In genomic region chr1:62444701-62445100, GRCh38 we compare ENCODE assay signal across 15 cellular contexts. TPM values are rescaled to one million over a fixed set of nuclear protein-coding genes. Genes with fewer than 3 reads are reported as not detected.
DNase-seq lines count a peak whose midpoint lies in the region; ATAC-seq, FAIRE-seq and TF ChIP-seq lines count a peak whose summit lies in the region.
"Had no signal": no experiment of that assay in that cellular context is flagged by ENCODE, and none has a peak within 500 bp of the region (broad histone marks: within the 10 kb centered on the region; RNA-seq: fewer than 3 reads in every experiment).

No MANE protein-coding gene starts in this region.

- ATAC-seq in HepG2 (no peak), right lobe of liver (no peak), IMR-90 (ENCODE audit: low read depth) (no peak), upper lobe of left lung (ENCODE audit: low FRiP score in 2 of 2) (no peak)
- ATAC-seq in activated T-helper 17 cell treated with anti-CD3 and anti-CD28 coated beads, Interleukin-2, amount 50 U/mL, for 72 hours (replicated peaks) = no peak

- H4K8ac ChIP-seq in IMR-90 (ENCODE audit: low read depth in 2 of 2, low read length in 2 of 2) = no peak overlapping the region

- H3K36me3 ChIP-seq in HepG2 (replicated peaks in 1 of 2; ENCODE audit: control insufficient read depth in 1 of 2, insufficient read depth in 2 of 2, low read length in 2 of 2) = peaks cover 9 to 79% of the 10 kb centered on the region in 2 experiments
- peaks cover 0 to 46% (median 1%) of the 10 kb centered on the region in 4 donors for H3K36me3 ChIP-seq in right lobe of liver
- peaks cover 18% of the 10 kb centered on the region for H3K36me3 ChIP-seq in IMR-90 (ENCODE audit: control insufficient read depth, insufficient read depth, low read length)
- H3K36me3 ChIP-seq in upper lobe of left lung = peaks cover 19 to 78% (median 31%) of the 10 kb centered on the region in 4 donors

- no peak overlapping the region for H3K4me2 ChIP-seq in HepG2 (ENCODE audit: low read depth, low read length)
- no peak overlapping the region for H3K4me2 ChIP-seq in IMR-90 (ENCODE audit: low read depth, low read length)

- H2BK5ac ChIP-seq in IMR-90 (ENCODE audit: low read depth, low read length, poor library complexity, severe bottlenecking) = no peak overlapping the region

- in situ Hi-C loops in HepG2 (cut with HindIII; ENCODE audit: extremely low pct_ligation_motif_present, low pct_unique_long_range_greater_than_20kb) = no loop called here
- in situ Hi-C loops in IMR-90 (cut with MboI; ENCODE audit: low sequenced_read_pairs) = no loop called here

- no peak overlapping the region for H3K56ac ChIP-seq in IMR-90 (ENCODE audit: extremely low read depth, insufficient read depth, low read length)

- H3K79me1 ChIP-seq in IMR-90 (ENCODE audit: low read depth in 1 of 2, low read length in 2 of 2) = peaks cover 10 to 20% of the 10 kb centered on the region in 2 experiments

- H3K23ac ChIP-seq in IMR-90 (ENCODE audit: low read depth, low read length) = no peak overlapping the region

- H3K27me3 ChIP-seq in HepG2 (ENCODE audit: control insufficient read depth in 1 of 2, insufficient read depth in 2 of 2, low read length in 2 of 2) = no peaks in the 10 kb centered on the region
- H3K27me3 ChIP-seq in right lobe of liver = no peaks in the 10 kb centered on the region
- no peaks in the 10 kb centered on the region for H3K27me3 ChIP-seq in IMR-90 (ENCODE audit: control insufficient read depth, insufficient read depth, low read length)
- no peaks in the 10 kb centered on the region for H3K27me3 ChIP-seq in upper lobe of left lung
- H3K27me3 ChIP-seq: MG63, SJCRH30 had no signal

- H3K4me3 ChIP-seq in HepG2 (replicated peaks in 1 of 3; ENCODE audit: insufficient read depth in 1 of 3, low read depth in 2 of 3, low read length in 3 of 3) = no peak overlapping the region
- no peak overlapping the region for H3K4me3 ChIP-seq in right lobe of liver
- H3K4me3 ChIP-seq in IMR-90 (ENCODE audit: insufficient read depth, low read depth, low read length) = no peak overlapping the region
- no peak overlapping the region for H3K4me3 ChIP-seq in upper lobe of left lung
- H3K4me3 ChIP-seq: MG63, SJCRH30 had no signal

- H3K9me1 ChIP-seq in IMR-90 (ENCODE audit: insufficient read depth, low read length) = peaks cover 2% of the 10 kb centered on the region; the same call in 1 of the 2 replicates

- no peak overlapping the region for H3K27ac ChIP-seq in HepG2 (ENCODE audit: extremely low read length, insufficient read depth, low read length)
- H3K27ac ChIP-seq in right lobe of liver = no peak overlapping the region
- H3K27ac ChIP-seq in IMR-90 (ENCODE audit: insufficient read depth, low read length) = no peak overlapping the region
- no peak overlapping the region for H3K27ac ChIP-seq in upper lobe of left lung
- H3K27ac ChIP-seq: RWPE1, SJCRH30 had no signal

- no peak overlapping the region for H2AK5ac ChIP-seq in IMR-90 (ENCODE audit: low read depth, low read length)

- no peak overlapping the region for H3K18ac ChIP-seq in IMR-90 (ENCODE audit: low read depth, low read length)

- H3K14ac ChIP-seq in IMR-90 (replicated peaks; ENCODE audit: low read depth, low read length) = no peak overlapping the region

- no peak for DNase-seq in HepG2 (ENCODE audit: low spot score)
- DNase-seq in right lobe of liver = no peak
- no peak for DNase-seq in IMR-90
- DNase-seq in NAMALWA (ENCODE audit: low spot score) = no peak
- no peak for DNase-seq in upper lobe of left lung
- DNase-seq in central memory CD4-positive, alpha-beta T cell = no peak
- DNase-seq: EL, H9, MG63, NCI-H1417 treated with DMSO at 0.1 percent for 48 hours, NCI-H2029 treated with DMSO at 0.1 percent for 48 hours, NCI-H524, SJCRH30 had no signal

- CTCF ChIA-PET in HepG2 (lab: Yijun Ruan, JAX; ENCODE audit: low intra/inter-chr PET ratio, low total read pairs) (no interaction called here), IMR-90 (lab: Yijun Ruan, JAX) (no interaction called here)

- H3K4me3 Mint-ChIP-seq in activated T-helper 17 cell treated with anti-CD3 and anti-CD28 coated beads, Interleukin-2, amount 50 U/mL, for 72 hours = no peak overlapping the region
- H3K4me3 Mint-ChIP-seq: H9 had no signal

- H4K91ac ChIP-seq in IMR-90 (ENCODE audit: insufficient read depth, low read depth, low read length) = no peak overlapping the region

- TF ChIP-seq EP300 in HepG2 (IDR thresholded peaks at IDR 0.05; ENCODE audit: low read depth in 2 of 2, low read length in 2 of 2) (no peak), HepG2 (CRISPR knock-in tag; IDR thresholded peaks at IDR 0.05; ENCODE audit: borderline replicate concordance) (no peak), upper lobe of left lung (IDR thresholded peaks at IDR 0.05) (no peak)

- no peak overlapping the region for H4K5ac ChIP-seq in IMR-90 (ENCODE audit: low read depth, low read length)

- no peaks in the 10 kb centered on the region for H3K9me3 Mint-ChIP-seq in activated T-helper 17 cell treated with anti-CD3 and anti-CD28 coated beads, Interleukin-2, amount 50 U/mL, for 72 hours
- H3K9me3 Mint-ChIP-seq: H9 had no signal

- peaks cover 19% of the 10 kb centered on the region for H3K4me1 ChIP-seq in HepG2 (ENCODE audit: insufficient read depth, low read length)
- H3K4me1 ChIP-seq in right lobe of liver = peaks cover 0 to 7% (median 3%) of the 10 kb centered on the region in 4 donors
- no peaks in the 10 kb centered on the region for H3K4me1 ChIP-seq in IMR-90 (ENCODE audit: control insufficient read depth, insufficient read depth, low read length)
- peaks cover 3 to 11% (median 8%) of the 10 kb centered on the region in 4 donors for H3K4me1 ChIP-seq in upper lobe of left lung

- FAIRE-seq in HepG2 (lab: Jason Lieb, UNC) = no peak

- H3K9ac ChIP-seq in HepG2 (ENCODE audit: insufficient read depth, low read depth, low read length) (no peak overlapping the region), IMR-90 (ENCODE audit: low read depth, low read length) (no peak overlapping the region)

- H3K4ac ChIP-seq in IMR-90 (ENCODE audit: low read depth, low read length) = no peak overlapping the region

- H3K79me2 ChIP-seq in HepG2 (ENCODE audit: insufficient read depth, low read length) = peaks cover 45% of the 10 kb centered on the region

- TF ChIP-seq RAD21 in HepG2 (CRISPR knock-in tag; IDR thresholded peaks at IDR 0.05) = no peak
- no peak for TF ChIP-seq RAD21 in IMR-90 (IDR thresholded peaks at IDR 0.05; ENCODE audit: low read length)

- peaks cover 100% of the 10 kb centered on the region for H3K36me3 Mint-ChIP-seq in activated T-helper 17 cell treated with anti-CD3 and anti-CD28 coated beads, Interleukin-2, amount 50 U/mL, for 72 hours (ENCODE audit: low read depth)

- WGBS in HepG2 (ENCODE audit: low lambda C conversion rate) = 100% methylated on average over 1 of the region's 1 CpG
- 78% methylated on average over 1 of the region's 1 CpG for WGBS in right lobe of liver (ENCODE audit: insufficient coverage, low coverage, low lambda C conversion rate, missing lambda C conversion rate)
- WGBS in IMR-90 (ENCODE audit: extremely low coverage in 2 of 2, insufficient read length in 1 of 2), 2 experiments = no CpG with 5 or more reads among the region's 1 CpG
- 72 to 82% methylated on average over 1 of the region's 1 CpG for WGBS in upper lobe of left lung, 2 donors

- H2BK120ac ChIP-seq in IMR-90 (ENCODE audit: low read depth, low read length) = no peak overlapping the region

- no peak for TF ChIP-seq CTCF in HepG2 (CRISPR knock-in tag; IDR thresholded peaks at IDR 0.05)
- TF ChIP-seq CTCF in right lobe of liver (IDR thresholded peaks at IDR 0.05) = no peak
- TF ChIP-seq CTCF in IMR-90 (conservative IDR thresholded peaks at IDR 0.05; ENCODE audit: low read depth, low read length) = no peak
- no peak for TF ChIP-seq CTCF in upper lobe of left lung (IDR thresholded peaks at IDR 0.05)

- H2AFZ ChIP-seq in HepG2 (ENCODE audit: low read length) (no peak overlapping the region), IMR-90 (replicated peaks; ENCODE audit: low read length, poor library complexity) (no peak overlapping the region)

- H2BK20ac ChIP-seq in IMR-90 (ENCODE audit: low read depth, low read length) = no peak overlapping the region

- POLR2A ChIA-PET in HepG2 (lab: Yijun Ruan, JAX) = no interaction called here
- POLR2A ChIA-PET in IMR-90 (lab: Charles Lee; ENCODE audit: unreplicated experiment) = no interaction called here

- H2BK15ac ChIP-seq in IMR-90 (ENCODE audit: low read depth, low read length) = no peak overlapping the region

- no peak overlapping the region for H2AK9ac ChIP-seq in IMR-90 (replicated peaks; ENCODE audit: low read depth, low read length, poor library complexity)

- H3K27ac Mint-ChIP-seq in activated T-helper 17 cell treated with anti-CD3 and anti-CD28 coated beads, Interleukin-2, amount 50 U/mL, for 72 hours = peak overlapping the region; percentile 29
- H3K27ac Mint-ChIP-seq: H9 had no signal

- dilution Hi-C loops in IMR-90 (cut with HindIII; ENCODE audit: low sequenced_read_pairs, unreplicated experiment) = no loop called here

- intact Hi-C loops in HepG2 (cut with micrococcal nuclease; ENCODE audit: unreplicated experiment) (no loop called here), right lobe of liver (cut with DNase I) (no loop called here), IMR-90 (cut with micrococcal nuclease) (no loop called here)

- H3K9me3 ChIP-seq in HepG2 (ENCODE audit: low read length) (no peaks in the 10 kb centered on the region), right lobe of liver (no peaks in the 10 kb centered on the region), IMR-90 (ENCODE audit: control insufficient read depth, insufficient read depth, low read length) (no peaks in the 10 kb centered on the region), upper lobe of left lung (no peaks in the 10 kb centered on the region)
- H3K9me3 ChIP-seq: MG63, SJCRH30 had no signal

- H3K4me1 Mint-ChIP-seq in activated T-helper 17 cell treated with anti-CD3 and anti-CD28 coated beads, Interleukin-2, amount 50 U/mL, for 72 hours = peaks cover 16% of the 10 kb centered on the region

- no peaks in the 10 kb centered on the region for H3K27me3 Mint-ChIP-seq in activated T-helper 17 cell treated with anti-CD3 and anti-CD28 coated beads, Interleukin-2, amount 50 U/mL, for 72 hours

- H4K20me1 ChIP-seq in HepG2 (ENCODE audit: insufficient read depth, low read length) = no peaks in the 10 kb centered on the region
- no peaks in the 10 kb centered on the region for H4K20me1 ChIP-seq in IMR-90 (ENCODE audit: insufficient read depth, low read length)

- TSS peak; percentile 9 for BruUV-seq in HepG2 (replicated peaks; lab: Mats Ljungman, UMichigan)
- BruUV-seq in IMR-90 (replicated peaks; lab: Mats Ljungman, UMichigan) = TSS peak; percentile 85

- no peak for TF ChIP-seq POLR2A in HepG2 (IDR thresholded peaks at IDR 0.05; ENCODE audit: insufficient read depth in 1 of 2, low read depth in 2 of 2, low read length in 2 of 2)
- no peak for TF ChIP-seq POLR2A in right lobe of liver (IDR thresholded peaks at IDR 0.05)
- no peak for TF ChIP-seq POLR2A in IMR-90 (IDR thresholded peaks at IDR 0.05; ENCODE audit: low read depth, low read length)
- TF ChIP-seq POLR2A in upper lobe of left lung (IDR thresholded peaks at IDR 0.05) = no peak

RNA-seq across cellular contexts. Expression of gene USP1, which starts 7.9 kb away (rescaled TPM):
- total RNA-seq in HepG2 (2016; rRNA removed; fragmentation: Illumina TruSeq; extraction: Trizol) (64.6 and 91.7 TPM in 2 replicates), right lobe of liver (1 to 10 TPM; 4.9 to 8.4 (median 6.6) TPM), IMR-90 (2012; rRNA removed) (9.7 and 26.1 TPM in 2 replicates), upper lobe of left lung (10 to 100 TPM in 5 of 6 donors, 1 to 10 TPM in 1; 9.8 to 36.2 (median 20.0) TPM)
- total RNA-seq in HepG2 (2016; cell fraction: cytosol; rRNA removed; fragmentation: Illumina TruSeq; extraction: Trizol; ENCODE audit: low read depth) = 14.4 and 16.9 TPM in 2 replicates
- 66.6 and 87.1 TPM in 2 replicates for total RNA-seq in HepG2 (2016; cell fraction: insoluble cytoplasmic fraction; rRNA removed; fragmentation: Illumina TruSeq; extraction: Trizol)
- total RNA-seq in HepG2 (2016; cell fraction: membrane; rRNA removed; fragmentation: Illumina TruSeq; extraction: Trizol) = 39.3 and 41.3 TPM in 2 replicates
- total RNA-seq in HepG2 (2016; cell fraction: nucleus; rRNA removed; fragmentation: Illumina TruSeq; extraction: Trizol) = 45.6 and 46.4 TPM in 2 replicates
- polyA plus RNA-seq in HepG2 (2011; rRNA removed) (5.8 and 9.0 TPM in 2 replicates), IMR-90 (2012; rRNA removed) (5.9 and 7.5 TPM in 2 replicates)
- polyA plus RNA-seq in HepG2 (2011; cell fraction: cytosol; rRNA removed) = 3.6 and 5.1 TPM in 2 replicates
- 4.0 and 4.1 TPM in 2 replicates for polyA plus RNA-seq in HepG2 (2011; cell fraction: nucleus; rRNA removed)
- polyA plus RNA-seq in HepG2 (2012) = 21.2 and 27.7 TPM in 2 replicates
- polyA plus RNA-seq in HepG2 (2016; cell fraction: cytosol; fragmentation: Illumina TruSeq; extraction: Trizol; ENCODE audit: low read depth) = 4.1 and 4.8 TPM in 2 replicates
- polyA plus RNA-seq in HepG2 (2016; cell fraction: insoluble cytoplasmic fraction; fragmentation: Illumina TruSeq; extraction: Trizol; ENCODE audit: low read depth) = 73.4 and 75.3 TPM in 2 replicates
- 17.2 and 18.4 TPM in 2 replicates for polyA plus RNA-seq in HepG2 (2016; cell fraction: membrane; fragmentation: Illumina TruSeq; extraction: Trizol; ENCODE audit: low read depth)
- 51.3 and 52.0 TPM in 2 replicates for polyA plus RNA-seq in HepG2 (2016; cell fraction: nucleus; fragmentation: Illumina TruSeq; extraction: Trizol; ENCODE audit: insufficient read depth, low read depth)
- 2.3 and 6.8 TPM in 2 replicates for polyA minus RNA-seq in HepG2 (2011; rRNA and poly(A)+ RNA removed; ENCODE audit: low replicate concordance)
- 11.4 and 14.2 TPM in 2 replicates for polyA minus RNA-seq in HepG2 (2011; cell fraction: cytosol; rRNA and poly(A)+ RNA removed)
- 13.3 and 14.3 TPM in 2 replicates for polyA minus RNA-seq in HepG2 (2011; cell fraction: nucleus; rRNA and poly(A)+ RNA removed)
- polyA plus RNA-seq in IMR-90 (2012; cell fraction: cytosol; rRNA removed) = 1.6 and 2.5 TPM in 2 replicates
- 1.1 and 2.2 TPM in 2 replicates for polyA plus RNA-seq in IMR-90 (2012; cell fraction: nucleus; rRNA removed; ENCODE audit: low replicate concordance)
- total RNA-seq in activated T-helper 17 cell treated with anti-CD3 and anti-CD28 coated beads, Interleukin-2, amount 50 U/mL, for 72 hours = 10 to 100 TPM; 44.7 to 62.1 TPM
